Comparison of ENCODE assay signal across 16 cellular contexts in the genomic region with DNA sequence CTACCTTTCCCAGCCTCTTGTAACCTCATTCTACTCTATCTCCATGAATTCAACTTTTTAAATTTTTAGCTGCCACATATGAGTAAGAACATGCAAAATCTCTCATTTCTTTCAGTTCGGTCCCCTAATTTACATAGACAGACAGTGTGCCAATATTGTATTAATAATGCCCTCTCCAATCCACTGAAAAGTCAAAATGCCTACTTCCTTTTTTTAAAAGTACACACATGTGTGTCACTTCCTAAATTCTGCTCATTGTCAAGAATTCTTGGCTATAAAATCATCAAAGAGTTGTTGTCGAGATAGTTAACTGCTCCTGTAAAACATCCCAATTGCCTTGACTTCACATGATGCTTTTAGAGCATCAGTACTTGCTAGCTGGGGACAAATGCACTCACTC.
A peak's percentile ranks its signal among the peaks of the same experiment; 100 is the strongest.
DNase-seq lines count a peak whose midpoint lies in the region; ATAC-seq, FAIRE-seq and TF ChIP-seq lines count a peak whose summit lies in the region.
"Had no signal": no experiment of that assay in that cellular context is flagged by ENCODE, and none has a peak within 500 bp of the region (broad histone marks: within the 10 kb centered on the region; RNA-seq: fewer than 3 reads in every experiment).

No MANE protein-coding gene starts in this region.

- no peaks in the 10 kb centered on the region for H3K4me1 Mint-ChIP-seq in activated CD4-positive, alpha-beta T cell treated with anti-CD3 and anti-CD28 coated beads, Interleukin-2, amount 10 ng/mL, durations not matched to agents 24 days and 14 days

- TF ChIP-seq POLR2A in GM12891 (IDR thresholded peaks at IDR 0.05; ENCODE audit: low read depth, low read length) = no peak

- no peaks in the 10 kb centered on the region for H3K36me3 Mint-ChIP-seq in activated CD4-positive, alpha-beta T cell treated with anti-CD3 and anti-CD28 coated beads, Interleukin-2, amount 10 ng/mL, durations not matched to agents 24 days and 14 days (ENCODE audit: low read depth)

- peaks cover 4% of the 10 kb centered on the region for H3K9me3 Mint-ChIP-seq in activated CD4-positive, alpha-beta T cell treated with anti-CD3 and anti-CD28 coated beads, Interleukin-2, amount 10 ng/mL, durations not matched to agents 24 days and 14 days
- H3K9me3 Mint-ChIP-seq: T-helper 1 cell treated with Interleukin-12 subunit alpha and Interleukin-12 subunit beta and Interleukin-4 antibody, amounts not matched to agents 30 μg/mL and 1 μg/mL, for 36 hours had no signal

- peaks cover 37% of the 10 kb centered on the region for H3K27me3 Mint-ChIP-seq in activated CD4-positive, alpha-beta T cell treated with anti-CD3 and anti-CD28 coated beads, Interleukin-2, amount 10 ng/mL, durations not matched to agents 24 days and 14 days

- no peak for DNase-seq in GM12891 (ENCODE audit: insufficient read length, low spot score)
- DNase-seq in SIG-M5 (lab: John Stamatoyannopoulos, UW) = peak; percentile 60
- no peak for DNase-seq in NCI-H69 (lab: John Stamatoyannopoulos, UW)
- no peak for DNase-seq in activated CD4-positive, alpha-beta T cell treated with anti-CD3 and anti-CD28 coated beads, Interleukin-2, amount 10 ng/mL, durations not matched to agents 24 days and 14 days
- DNase-seq in NCI-H1694 treated with DMSO at 0.1 percent for 48 hours (lab: John Stamatoyannopoulos, UW) = no peak
- DNase-seq in activated CD8-positive, alpha-beta memory T cell treated with anti-CD3 and anti-CD28 coated beads for 24 hours = no peak
- DNase-seq: activated CD4-positive, alpha-beta T cell treated with anti-CD3 and anti-CD28 coated beads, Interleukin-2, amount 50 U/mL, for 1 hour; DMS79; GOT3; midbrain; Peyer's patch; stimulated activated CD4-positive, alpha-beta T cell treated with anti-CD3 and anti-CD28 coated beads, Interleukin-12 subunit alpha, Interleukin-12 subunit beta, amount 100 ng/mL, for 4 hours had no signal

- intact Hi-C loops in activated CD4-positive, alpha-beta T cell treated with anti-CD3 and anti-CD28 coated beads, Interleukin-2, amount 10 ng/mL, durations not matched to agents 24 days and 14 days (cut with micrococcal nuclease) = no loop called here

- ATAC-seq in GM21447 (IDR thresholded peaks at IDR 0.05; ENCODE audit: unreplicated experiment) = peak; percentile 35
- ATAC-seq in HG03342 (IDR thresholded peaks at IDR 0.05; ENCODE audit: unreplicated experiment) = peak; percentile 38

- no peak overlapping the region for H3K4me3 Mint-ChIP-seq in activated CD4-positive, alpha-beta T cell treated with anti-CD3 and anti-CD28 coated beads, Interleukin-2, amount 10 ng/mL, durations not matched to agents 24 days and 14 days
- H3K4me3 Mint-ChIP-seq: T-helper 1 cell treated with Interleukin-12 subunit alpha and Interleukin-12 subunit beta and Interleukin-4 antibody, amounts not matched to agents 30 μg/mL and 1 μg/mL, for 36 hours had no signal

- no peak for FAIRE-seq in GM12891 (lab: Jason Lieb, UNC)

- no peak overlapping the region for H3K27ac Mint-ChIP-seq in activated CD4-positive, alpha-beta T cell treated with anti-CD3 and anti-CD28 coated beads, Interleukin-2, amount 10 ng/mL, durations not matched to agents 24 days and 14 days
- H3K27ac Mint-ChIP-seq: activated T-helper 2 cell treated with anti-CD3 and anti-CD28 coated beads, Interferon-gamma antibody, Interleukin-2, Interleukin-4, amounts not matched to agents 10 μg/mL and 5 μg/mL and 100 μg/mL, durations not matched to agents 14 hours and 24 hours and 36 hours; T-helper 1 cell treated with Interleukin-12 subunit alpha and Interleukin-12 subunit beta and Interleukin-4 antibody, amounts not matched to agents 30 μg/mL and 1 μg/mL, for 36 hours had no signal

TF ChIP-seq in GM12891, 5 proteins besides CTCF, POLR2A, EP300 and RAD21:
- TF ChIP-seq TAF1 (IDR thresholded peaks at IDR 0.05; ENCODE audit: low read depth, low read length) = no peak
- no peak for TF ChIP-seq POU2F2 (IDR thresholded peaks at IDR 0.05; ENCODE audit: low read depth, low read length)
- TF ChIP-seq SPI1 (IDR thresholded peaks at IDR 0.05; ENCODE audit: low read depth, low read length) = peak; percentile 68
- no peak for TF ChIP-seq PAX5 (IDR thresholded peaks at IDR 0.05; ENCODE audit: insufficient read depth, low read length, severe bottlenecking)
- TF ChIP-seq POLR2AphosphoS5 (IDR thresholded peaks at IDR 0.05; ENCODE audit: low read depth, low read length) = no peak
TF ChIP-seq in GM12891: peak in this region for 1.
